In genomic region chr20:62743777-62744317, GRCh38 we compare ENCODE assay signal across 19 cellular contexts. TPM values are rescaled to one million over a fixed set of nuclear protein-coding genes. Genes with fewer than 3 reads are reported as not detected.
"Had no signal": no experiment of that assay in that cellular context is flagged by ENCODE, and none has a peak within 500 bp of the region (broad histone marks: within the 10 kb centered on the region; RNA-seq: fewer than 3 reads in every experiment).

No MANE protein-coding gene starts in this region.

- H3K27ac ChIP-seq: adrenal gland, ovary, stomach, thoracic aorta had no signal

- H3K36me3 Mint-ChIP-seq: brain, WTC11 had no signal

- H3K27me3 ChIP-seq: ovary had no signal

- H3K9me3 Mint-ChIP-seq: activated CD4-positive, alpha-beta T cell treated with anti-CD3 and anti-CD28 coated beads, Interleukin-2, amount 10 ng/mL, durations not matched to agents 24 days and 14 days; activated T-cell treated with anti-CD3 and anti-CD28 coated beads, Interleukin-2, amount 50 U/mL, for 4 hours had no signal

- H3K27ac Mint-ChIP-seq: activated CD4-positive, alpha-beta T cell treated with anti-CD3 and anti-CD28 coated beads, Interleukin-2, amount 10 ng/mL, durations not matched to agents 24 days and 14 days; nephron progenitor cell; WTC11 had no signal

- H3K36me3 ChIP-seq: adrenal gland, ovary, stomach, thoracic aorta had no signal

- H3K4me1 ChIP-seq: adrenal gland had no signal

- H3K9ac ChIP-seq: SK-N-SH had no signal

- H3K9me3 ChIP-seq: adrenal gland, ovary, SK-N-SH, stomach, thoracic aorta had no signal

- H3K4me3 Mint-ChIP-seq: activated CD4-positive, alpha-beta T cell treated with anti-CD3 and anti-CD28 coated beads, Interleukin-2, amount 10 ng/mL, durations not matched to agents 24 days and 14 days; activated T-cell treated with anti-CD3 and anti-CD28 coated beads, Interleukin-2, amount 50 U/mL, for 4 hours; brain; nephron progenitor cell; WTC11 had no signal

- H3K4me3 ChIP-seq: adrenal gland, ovary, stomach, thoracic aorta had no signal

- DNase-seq: activated CD4-positive, alpha-beta T cell treated with anti-CD3 and anti-CD28 coated beads, Interleukin-2, amount 10 ng/mL, durations not matched to agents 24 days and 14 days; activated naive CD4-positive, alpha-beta T cell treated with Interleukin-2 at 50 U/mL for 16 hours; activated T-cell treated with anti-CD3 and anti-CD28 coated beads, Interleukin-2, amount 50 U/mL, for 4 hours; cerebellar nuclear complex; hippocampal formation; nephron progenitor cell; SK-N-SH; stimulated activated CD4-positive, alpha-beta T cell treated with anti-CD3 and anti-CD28 coated beads, Interleukin-15, amount 100 ng/mL, for 24 hours; stimulated activated CD4-positive, alpha-beta T cell treated with anti-CD3 and anti-CD28 coated beads, Interleukin-4, amount 100 ng/mL, for 24 hours; stomach had no signal

- ATAC-seq: activated T-cell treated with anti-CD3 and anti-CD28 coated beads, Interleukin-2, amount 50 U/mL, for 4 hours; esophagus mucosa; WTC11 had no signal

- FAIRE-seq: endometrium, urothelium cell line had no signal

RNA-seq across cellular contexts. Expression of gene NTSR1, which starts 35.2 kb away (rescaled TPM):
- total RNA-seq: activated CD4-positive, alpha-beta T cell treated with anti-CD3 and anti-CD28 coated beads, Interleukin-2, amount 10 ng/mL, durations not matched to agents 24 days and 14 days; esophagus mucosa; T-helper 1 cell treated with Interleukin-12 subunit alpha and Interleukin-12 subunit beta and Interleukin-4 antibody, amounts not matched to agents 30 ng/mL and 1 ng/mL, for 36 hours; thoracic aorta had no signal
